ENCODE assay signal across 11 cellular contexts in genomic region chr12:95838125-95838524, GRCh38. TPM values are rescaled to one million over a fixed set of nuclear protein-coding genes. Genes with fewer than 3 reads are reported as not detected.
DNase-seq lines count a peak whose midpoint lies in the region; ATAC-seq and TF ChIP-seq lines count a peak whose summit lies in the region.
"Had no signal": no experiment of that assay in that cellular context is flagged by ENCODE, and none has a peak within 500 bp of the region (broad histone marks: within the 10 kb centered on the region; RNA-seq: fewer than 3 reads in every experiment).

No MANE protein-coding gene starts in this region.

- TF ChIP-seq CTCF in Peyer's patch (IDR thresholded peaks at IDR 0.05) (no peak), GM20000 (IDR thresholded peaks at IDR 0.05; ENCODE audit: extremely low read depth, missing control alignments) (no peak)

- H3K4me3 Mint-ChIP-seq in stimulated activated naive CD8-positive, alpha-beta T cell treated with anti-CD3 and anti-CD28 coated beads, Interleukin-15, amount 100 ng/mL, for 72 hours: no peak overlapping the region
- H3K4me3 Mint-ChIP-seq in stimulated activated naive B cell treated with anti-CD40 and anti-IgM and Interleukin-4, amounts not matched to agents 10 μg/mL and 1 μg/mL and 100 μg/mL, for 72 hours: no peak overlapping the region
- H3K4me3 Mint-ChIP-seq: CD14-positive monocyte, neural crest cell had no signal

- peaks cover 0 to 10% (median 0%) of the 10 kb centered on the region in 4 donors for H3K4me1 ChIP-seq in Peyer's patch

- H3K27ac ChIP-seq in Peyer's patch: no peak overlapping the region

- no peaks in the 10 kb centered on the region for H3K9me3 ChIP-seq in Peyer's patch

- no peaks in the 10 kb centered on the region for H3K36me3 ChIP-seq in Peyer's patch

- no peaks in the 10 kb centered on the region for H3K27me3 ChIP-seq in Peyer's patch

- H3K9me3 Mint-ChIP-seq in stimulated activated naive CD8-positive, alpha-beta T cell treated with anti-CD3 and anti-CD28 coated beads, Interleukin-15, amount 100 ng/mL, for 72 hours: no peaks in the 10 kb centered on the region
- no peaks in the 10 kb centered on the region for H3K9me3 Mint-ChIP-seq in stimulated activated naive B cell treated with anti-CD40 and anti-IgM and Interleukin-4, amounts not matched to agents 10 μg/mL and 1 μg/mL and 100 μg/mL, for 72 hours
- H3K9me3 Mint-ChIP-seq: CD14-positive monocyte, neural crest cell had no signal

- H3K36me3 Mint-ChIP-seq in stimulated activated naive B cell treated with anti-CD40 and anti-IgM and Interleukin-4, amounts not matched to agents 10 μg/mL and 1 μg/mL and 100 μg/mL, for 72 hours: no peaks in the 10 kb centered on the region
- H3K36me3 Mint-ChIP-seq: CD14-positive monocyte had no signal

- TF ChIP-seq POLR2A in Peyer's patch (IDR thresholded peaks at IDR 0.05): no peak

- no peak overlapping the region for H3K4me3 ChIP-seq in Peyer's patch

- no peak for DNase-seq in stimulated activated naive CD8-positive, alpha-beta T cell treated with anti-CD3 and anti-CD28 coated beads, Interleukin-15, amount 100 ng/mL, for 72 hours
- DNase-seq in stimulated activated naive CD8-positive, alpha-beta T cell treated with anti-CD3 and anti-CD28 coated beads, Interleukin-15, Interleukin-2, amounts not matched to agents 100 U/mL and 50 U/mL, for 24 hours: no peak
- peak in 2 of 3 donors; percentile 61 to 75 for DNase-seq in Peyer's patch
- peak; percentile 92 for DNase-seq in fibroblast of peridontal ligament (ENCODE audit: extremely low read depth)
- no peak for DNase-seq in stimulated activated naive B cell treated with anti-CD40 and anti-IgM and Interleukin-4, amounts not matched to agents 10 μg/mL and 1 μg/mL and 100 μg/mL, for 72 hours
- no peak for DNase-seq in GM20000 (ENCODE audit: low spot score)
- no peak for DNase-seq in nucleus accumbens (lab: John Stamatoyannopoulos, UW)

- H3K27ac Mint-ChIP-seq in stimulated activated naive CD8-positive, alpha-beta T cell treated with anti-CD3 and anti-CD28 coated beads, Interleukin-15, amount 100 ng/mL, for 72 hours: peak overlapping the region in 1 of 2 donors; percentile 62
- no peak overlapping the region for H3K27ac Mint-ChIP-seq in stimulated activated naive B cell treated with anti-CD40 and anti-IgM and Interleukin-4, amounts not matched to agents 10 μg/mL and 1 μg/mL and 100 μg/mL, for 72 hours

- H3K4me1 Mint-ChIP-seq in stimulated activated naive CD8-positive, alpha-beta T cell treated with anti-CD3 and anti-CD28 coated beads, Interleukin-15, amount 100 ng/mL, for 72 hours: peaks cover 6% of the 10 kb centered on the region
- H3K4me1 Mint-ChIP-seq in stimulated activated naive B cell treated with anti-CD40 and anti-IgM and Interleukin-4, amounts not matched to agents 10 μg/mL and 1 μg/mL and 100 μg/mL, for 72 hours: peaks cover 0 to 1% of the 10 kb centered on the region in 2 donors
- H3K4me1 Mint-ChIP-seq: neural crest cell had no signal

- peak; percentile 18 for ATAC-seq in stimulated activated naive CD8-positive, alpha-beta T cell treated with anti-CD3 and anti-CD28 coated beads, Interleukin-15, amount 100 ng/mL, for 72 hours
- no peak for ATAC-seq in stimulated activated naive CD8-positive, alpha-beta T cell treated with anti-CD3 and anti-CD28 coated beads, Interleukin-15, Interleukin-2, amounts not matched to agents 100 U/mL and 50 U/mL, for 24 hours
- no peak for ATAC-seq in GM21528 (IDR thresholded peaks at IDR 0.05; ENCODE audit: low FRiP score, unreplicated experiment)
- no peak for ATAC-seq in stimulated activated naive B cell treated with anti-CD40 and anti-IgM and Interleukin-4, amounts not matched to agents 10 μg/mL and 1 μg/mL and 100 μg/mL, for 72 hours (replicated peaks)

- peaks cover 17% of the 10 kb centered on the region for H3K27me3 Mint-ChIP-seq in stimulated activated naive CD8-positive, alpha-beta T cell treated with anti-CD3 and anti-CD28 coated beads, Interleukin-15, amount 100 ng/mL, for 72 hours
- H3K27me3 Mint-ChIP-seq in stimulated activated naive B cell treated with anti-CD40 and anti-IgM and Interleukin-4, amounts not matched to agents 10 μg/mL and 1 μg/mL and 100 μg/mL, for 72 hours: peaks cover 14 to 35% of the 10 kb centered on the region in 2 donors

RNA-seq across cellular contexts. Expression of gene SNRPF, which starts 20.6 kb away (rescaled TPM):
- 10 to 100 TPM in 1 of 4 donors, 1 to 10 TPM in 3; 2.8 to 11.6 (median 4.5) TPM for total RNA-seq in Peyer's patch

RNA-seq across cellular contexts. Expression of gene NTN4, which starts 47.6 kb away (rescaled TPM):
- total RNA-seq in Peyer's patch: 10 to 100 TPM; 12.3 to 20.6 (median 16.6) TPM
- total RNA-seq: OCI-LY7 had no signal

Comparison
In these comparisons a context has a peak if more than half of its experiments do, and no peak if none do; other contexts are left out.
1. DNase-seq: peak in Peyer's patch (2 of 3) and fibroblast of peridontal ligament (single experiment); none in stimulated activated naive CD8-positive, alpha-beta T cell treated with anti-CD3 and anti-CD28 coated beads, Interleukin-15, amount 100 ng/mL, for 72 hours (0 of 2), stimulated activated naive CD8-positive, alpha-beta T cell treated with anti-CD3 and anti-CD28 coated beads, Interleukin-15, Interleukin-2, amounts not matched to agents 100 U/mL and 50 U/mL, for 24 hours (single experiment), stimulated activated naive B cell treated with anti-CD40 and anti-IgM and Interleukin-4, amounts not matched to agents 10 μg/mL and 1 μg/mL and 100 μg/mL, for 72 hours (single experiment), GM20000 (single experiment) and nucleus accumbens (0 of 56).